In the genomic region with DNA sequence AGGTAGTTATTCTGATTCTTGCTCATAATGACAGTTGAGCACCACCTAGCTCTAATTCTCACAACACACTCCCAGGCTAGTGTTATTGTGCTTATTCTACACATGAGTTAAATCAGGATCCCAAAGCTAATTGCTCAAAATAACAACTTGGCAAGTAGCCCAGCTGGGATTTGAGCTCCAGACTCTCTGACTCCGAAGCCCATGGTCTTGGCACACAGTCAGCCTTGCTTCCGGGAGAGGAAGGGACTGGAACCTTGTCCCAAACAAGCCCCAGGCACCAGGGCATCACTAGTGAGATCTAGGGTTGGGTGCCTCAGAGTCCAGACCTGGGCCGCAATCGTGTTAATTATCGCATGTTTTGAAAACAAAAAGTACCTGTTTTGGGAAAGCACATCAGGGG, we compare ENCODE assay signal across 18 cellular contexts.
A peak's percentile ranks its signal among the peaks of the same experiment; 100 is the strongest.
DNase-seq lines count a peak whose midpoint lies in the region; ATAC-seq and TF ChIP-seq lines count a peak whose summit lies in the region.
"Had no signal": no experiment of that assay in that cellular context is flagged by ENCODE, and none has a peak within 500 bp of the region (broad histone marks: within the 10 kb centered on the region; RNA-seq: fewer than 3 reads in every experiment).

No MANE protein-coding gene starts in this region.

- peak overlapping the region; percentile 49 to 90 (median 70) for H3K27ac Mint-ChIP-seq in nephron
- no peak overlapping the region for H3K27ac Mint-ChIP-seq in activated naive CD4-positive, alpha-beta T cell treated with anti-CD3 and anti-CD28 coated beads, Interleukin-2, amount 50 U/mL, for 72 hours
- H3K27ac Mint-ChIP-seq: activated naive CD8-positive, alpha-beta T cell; CD4-positive, alpha-beta T cell; type B pancreatic cell had no signal

- H3K9me3 Mint-ChIP-seq in nephron: no peaks in the 10 kb centered on the region
- no peaks in the 10 kb centered on the region for H3K9me3 Mint-ChIP-seq in activated naive CD4-positive, alpha-beta T cell treated with anti-CD3 and anti-CD28 coated beads, Interleukin-2, amount 50 U/mL, for 72 hours
- H3K9me3 Mint-ChIP-seq: CD4-positive, alpha-beta T cell; type B pancreatic cell had no signal

- H3K36me3 Mint-ChIP-seq in nephron (ENCODE audit: low read depth): no peaks in the 10 kb centered on the region
- no peaks in the 10 kb centered on the region for H3K36me3 Mint-ChIP-seq in activated naive CD4-positive, alpha-beta T cell treated with anti-CD3 and anti-CD28 coated beads, Interleukin-2, amount 50 U/mL, for 72 hours
- H3K36me3 Mint-ChIP-seq: activated naive CD8-positive, alpha-beta T cell; type B pancreatic cell had no signal

- intact Hi-C loops in colonic mucosa (cut with DNase I): no loop called here

- H3K9ac ChIP-seq in colonic mucosa (ENCODE audit: low read depth in 2 of 2, low read length in 2 of 2): no peak overlapping the region

- DNase-seq in DMS 273 (lab: John Stamatoyannopoulos, UW; ENCODE audit: unreplicated experiment): peak; percentile 73
- DNase-seq in DMS 273 treated with DMSO at 0.1 percent for 48 hours (lab: John Stamatoyannopoulos, UW): no peak
- peak; percentile 23 for DNase-seq in NCI-H1048 (lab: John Stamatoyannopoulos, UW)
- peak; percentile 17 for DNase-seq in colonic mucosa
- no peak for DNase-seq in NCI-H2196 treated with DMSO at 0.1 percent for 48 hours (lab: John Stamatoyannopoulos, UW; ENCODE audit: unreplicated experiment)
- DNase-seq in activated naive CD4-positive, alpha-beta T cell treated with anti-CD3 and anti-CD28 coated beads, Interleukin-2, amount 50 U/mL, for 72 hours (ENCODE audit: low spot score in 2 of 2): no peak
- DNase-seq: CD4-positive, alpha-beta T cell; effector CD8-positive, alpha-beta T cell; H7; KG1; NCI-H524 treated with DMSO at 0.1 percent for 48 hours; SW 1271 had no signal

- no peaks in the 10 kb centered on the region for H3K4me1 ChIP-seq in colonic mucosa

- ATAC-seq in GM19452 (IDR thresholded peaks at IDR 0.05; ENCODE audit: unreplicated experiment): no peak
- ATAC-seq in activated naive CD4-positive, alpha-beta T cell treated with anti-CD3 and anti-CD28 coated beads, Interleukin-2, amount 50 U/mL, for 72 hours: no peak
- ATAC-seq: mucosa of descending colon, Panc1 had no signal

- H3K4me3 ChIP-seq in colonic mucosa: no peak overlapping the region
- H3K4me3 ChIP-seq: mucosa of descending colon had no signal

- no peaks in the 10 kb centered on the region for H3K9me3 ChIP-seq in colonic mucosa
- H3K9me3 ChIP-seq: mucosa of descending colon had no signal

- TF ChIP-seq CTCF in colonic mucosa (IDR thresholded peaks at IDR 0.05) (no peak), nephron (IDR thresholded peaks at IDR 0.05; ENCODE audit: unreplicated experiment in 3 of 3) (no peak)

- no peak overlapping the region for H3K27ac ChIP-seq in colonic mucosa

- H3K4me3 Mint-ChIP-seq in nephron: no peak overlapping the region
- H3K4me3 Mint-ChIP-seq: activated naive CD8-positive, alpha-beta T cell; CD4-positive, alpha-beta T cell; type B pancreatic cell had no signal

- peaks cover 32% of the 10 kb centered on the region for H3K4me1 Mint-ChIP-seq in nephron

- H3K27me3 Mint-ChIP-seq in nephron (ENCODE audit: low read depth): no peaks in the 10 kb centered on the region

- no peaks in the 10 kb centered on the region for H3K27me3 ChIP-seq in colonic mucosa

- no peaks in the 10 kb centered on the region for H3K36me3 ChIP-seq in colonic mucosa

Comparison
In these comparisons a context has a peak if more than half of its experiments do, and no peak if none do; other contexts are left out.
1. DNase-seq: peak in DMS 273 (single experiment), NCI-H1048 (single experiment) and colonic mucosa (single experiment); none in DMS 273 treated with DMSO at 0.1 percent for 48 hours (single experiment), NCI-H2196 treated with DMSO at 0.1 percent for 48 hours (single experiment) and activated naive CD4-positive, alpha-beta T cell treated with anti-CD3 and anti-CD28 coated beads, Interleukin-2, amount 50 U/mL, for 72 hours (0 of 2).
2. H3K27ac Mint-ChIP-seq: peak in nephron (3 of 3); none in activated naive CD4-positive, alpha-beta T cell treated with anti-CD3 and anti-CD28 coated beads, Interleukin-2, amount 50 U/mL, for 72 hours (0 of 2).